ENCODE assay signal across 8 cellular contexts in the genomic region with DNA sequence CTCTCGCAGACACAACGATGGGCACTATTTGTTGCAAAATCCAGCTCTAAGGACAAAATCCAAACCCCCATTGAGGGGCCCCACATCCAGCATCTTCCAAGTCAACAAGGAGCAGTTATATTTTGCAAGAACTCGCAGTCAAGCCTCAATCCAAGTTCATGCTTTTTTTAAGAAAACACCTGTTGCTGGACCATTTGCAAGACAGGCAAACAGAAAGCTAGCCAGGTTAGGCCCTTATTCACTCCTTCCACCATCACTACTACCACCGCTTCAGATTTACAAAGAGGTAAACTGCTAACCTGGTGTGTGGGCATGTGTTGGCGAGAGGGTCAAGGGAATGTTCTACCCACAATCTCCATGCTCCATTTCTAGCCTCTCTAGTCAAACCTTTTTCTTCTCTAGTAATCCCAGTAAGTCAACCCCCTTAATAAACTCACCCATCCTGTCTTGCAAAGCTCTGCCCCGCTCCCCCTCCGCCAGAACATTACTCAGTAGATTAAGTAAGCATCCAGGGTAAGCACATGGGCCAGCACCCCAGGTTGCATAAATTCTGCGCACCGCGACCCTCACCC. TPM values are rescaled to one million over a fixed set of nuclear protein-coding genes. Genes with fewer than 3 reads are reported as not detected.
DNase-seq lines count a peak whose midpoint lies in the region; ATAC-seq lines count a peak whose summit lies in the region.

No MANE protein-coding gene starts in this region.

- H3K27me3 ChIP-seq in iPS-20b (ENCODE audit: insufficient read depth, low read length): no peaks in the 10 kb centered on the region

- H3K27ac ChIP-seq in iPS-20b (ENCODE audit: low read length): no peak overlapping the region
- peak overlapping the region; percentile 61 for H3K27ac ChIP-seq in temporal lobe (ENCODE audit: low read depth, low read length)

- peak overlapping the region; percentile 91 for H3K4me3 Mint-ChIP-seq in activated CD4-positive, alpha-beta T cell treated with anti-CD3 and anti-CD28 coated beads, Interleukin-2, amount 10 ng/mL, durations not matched to agents 24 days and 14 days
- H3K4me3 Mint-ChIP-seq in activated T-helper 17 cell treated with anti-CD3 and anti-CD28 coated beads, Interleukin-2, amount 50 U/mL, for 72 hours: peak overlapping the region; percentile 91

- DNase-seq in activated CD4-positive, alpha-beta T cell treated with anti-CD3 and anti-CD28 coated beads, Interleukin-2, amount 10 ng/mL, durations not matched to agents 24 days and 14 days: no peak
- no peak for DNase-seq in activated CD4-positive, alpha-beta T cell treated with anti-CD3 and anti-CD28 coated beads for 4 hours
- DNase-seq in DMS79 treated with DMSO at 0.1 percent for 48 hours (lab: John Stamatoyannopoulos, UW): no peak
- no peak for DNase-seq in NK-92 treated with Interleukin-12 subunit alpha and Interleukin-12 subunit beta, amount 100 ng/mL, for 24 hours (lab: John Stamatoyannopoulos, UW)

- H3K9me3 ChIP-seq in iPS-20b (ENCODE audit: insufficient read depth, low read depth, low read length): no peaks in the 10 kb centered on the region

- H3K4me1 ChIP-seq in iPS-20b (ENCODE audit: insufficient read depth, low read length): peaks cover 17% of the 10 kb centered on the region

- peaks cover 28% of the 10 kb centered on the region for H3K4me1 Mint-ChIP-seq in activated CD4-positive, alpha-beta T cell treated with anti-CD3 and anti-CD28 coated beads, Interleukin-2, amount 10 ng/mL, durations not matched to agents 24 days and 14 days
- H3K4me1 Mint-ChIP-seq in activated T-helper 17 cell treated with anti-CD3 and anti-CD28 coated beads, Interleukin-2, amount 50 U/mL, for 72 hours: peaks cover 14% of the 10 kb centered on the region

- no peak for ATAC-seq in activated T-helper 17 cell treated with anti-CD3 and anti-CD28 coated beads, Interleukin-2, amount 50 U/mL, for 72 hours (replicated peaks)
- ATAC-seq in GM21723 (IDR thresholded peaks at IDR 0.05; ENCODE audit: unreplicated experiment): no peak

- intact Hi-C loops in activated CD4-positive, alpha-beta T cell treated with anti-CD3 and anti-CD28 coated beads, Interleukin-2, amount 10 ng/mL, durations not matched to agents 24 days and 14 days (cut with micrococcal nuclease): no loop called here

- peak overlapping the region; percentile 87 for H3K27ac Mint-ChIP-seq in activated CD4-positive, alpha-beta T cell treated with anti-CD3 and anti-CD28 coated beads, Interleukin-2, amount 10 ng/mL, durations not matched to agents 24 days and 14 days
- peak overlapping the region; percentile 94 for H3K27ac Mint-ChIP-seq in activated T-helper 17 cell treated with anti-CD3 and anti-CD28 coated beads, Interleukin-2, amount 50 U/mL, for 72 hours

- peak overlapping the region; percentile 84 for H3K4me3 ChIP-seq in iPS-20b (ENCODE audit: low read length)

- H3K27me3 Mint-ChIP-seq in activated CD4-positive, alpha-beta T cell treated with anti-CD3 and anti-CD28 coated beads, Interleukin-2, amount 10 ng/mL, durations not matched to agents 24 days and 14 days: no peaks in the 10 kb centered on the region
- no peaks in the 10 kb centered on the region for H3K27me3 Mint-ChIP-seq in activated T-helper 17 cell treated with anti-CD3 and anti-CD28 coated beads, Interleukin-2, amount 50 U/mL, for 72 hours

- H3K9me3 Mint-ChIP-seq in activated CD4-positive, alpha-beta T cell treated with anti-CD3 and anti-CD28 coated beads, Interleukin-2, amount 10 ng/mL, durations not matched to agents 24 days and 14 days: no peaks in the 10 kb centered on the region
- H3K9me3 Mint-ChIP-seq in activated T-helper 17 cell treated with anti-CD3 and anti-CD28 coated beads, Interleukin-2, amount 50 U/mL, for 72 hours: no peaks in the 10 kb centered on the region

- peaks cover 3% of the 10 kb centered on the region; the same call in 1 of the 2 replicates for H3K36me3 ChIP-seq in iPS-20b (ENCODE audit: insufficient read depth, low read depth, low read length)

- peaks cover 3% of the 10 kb centered on the region for H3K36me3 Mint-ChIP-seq in activated CD4-positive, alpha-beta T cell treated with anti-CD3 and anti-CD28 coated beads, Interleukin-2, amount 10 ng/mL, durations not matched to agents 24 days and 14 days (ENCODE audit: low read depth)
- H3K36me3 Mint-ChIP-seq in activated T-helper 17 cell treated with anti-CD3 and anti-CD28 coated beads, Interleukin-2, amount 50 U/mL, for 72 hours (ENCODE audit: low read depth): peaks cover 6% of the 10 kb centered on the region

- peak overlapping the region; percentile 83; the same call in 1 of the 2 replicates for H3K9ac ChIP-seq in iPS-20b (ENCODE audit: low read depth, low read length)

RNA-seq across cellular contexts. Expression of gene ERI3, which starts 0.7 kb away (rescaled TPM):
- total RNA-seq in activated CD4-positive, alpha-beta T cell treated with anti-CD3 and anti-CD28 coated beads, Interleukin-2, amount 10 ng/mL, durations not matched to agents 24 days and 14 days: 50.2 and 53.2 TPM in 2 replicates
- 10 to 100 TPM; 30.7 to 41.8 TPM for total RNA-seq in activated T-helper 17 cell treated with anti-CD3 and anti-CD28 coated beads, Interleukin-2, amount 50 U/mL, for 72 hours
- 55.6 TPM for total RNA-seq in temporal lobe

RNA-seq across cellular contexts. Expression of gene RNF220, which starts 50.7 kb away (rescaled TPM):
- 101 and 102 TPM in 2 replicates for total RNA-seq in activated CD4-positive, alpha-beta T cell treated with anti-CD3 and anti-CD28 coated beads, Interleukin-2, amount 10 ng/mL, durations not matched to agents 24 days and 14 days
- 10 to 100 TPM; 54.8 to 88.7 TPM for total RNA-seq in activated T-helper 17 cell treated with anti-CD3 and anti-CD28 coated beads, Interleukin-2, amount 50 U/mL, for 72 hours
- total RNA-seq in temporal lobe: 46.5 TPM
